In genomic region chr3:73536952-73537351, GRCh38 we compare ENCODE assay signal across 11 cellular contexts.
"Had no signal": no experiment of that assay in that cellular context is flagged by ENCODE, and none has a peak within 500 bp of the region (broad histone marks: within the 10 kb centered on the region; RNA-seq: fewer than 3 reads in every experiment).

No MANE protein-coding gene starts in this region.

- H3K4me1 ChIP-seq: prostate gland had no signal

- ATAC-seq: stimulated activated naive B cell treated with anti-CD40 and anti-IgM and Interleukin-4, amounts not matched to agents 10 μg/mL and 1 μg/mL and 100 μg/mL, for 72 hours had no signal

- H3K4me1 Mint-ChIP-seq: activated naive CD4-positive, alpha-beta T cell treated with anti-CD3 and anti-CD28 coated beads, Interleukin-2, amount 50 U/mL, for 24 hours; naive B cell; stimulated activated naive B cell treated with anti-CD40 and anti-IgM and Interleukin-4, amounts not matched to agents 10 μg/mL and 1 μg/mL and 100 μg/mL, for 72 hours had no signal

- H3K27ac Mint-ChIP-seq: activated naive CD4-positive, alpha-beta T cell treated with anti-CD3 and anti-CD28 coated beads, Interleukin-2, amount 50 U/mL, for 24 hours; mesothelial cell of epicardium; naive B cell; stimulated activated naive B cell treated with anti-CD40 and anti-IgM and Interleukin-4, amounts not matched to agents 10 μg/mL and 1 μg/mL and 100 μg/mL, for 72 hours had no signal

- H3K36me3 ChIP-seq: ascending aorta, prostate gland, WERI-Rb-1 had no signal

- H3K4me3 Mint-ChIP-seq: activated naive CD4-positive, alpha-beta T cell treated with anti-CD3 and anti-CD28 coated beads, Interleukin-2, amount 50 U/mL, for 24 hours; mesothelial cell of epicardium; naive B cell; stimulated activated naive B cell treated with anti-CD40 and anti-IgM and Interleukin-4, amounts not matched to agents 10 μg/mL and 1 μg/mL and 100 μg/mL, for 72 hours had no signal

- DNase-seq: activated CD4-positive, alpha-beta T cell treated with anti-CD3 and anti-CD28 coated beads for 1 hour; activated gamma-delta T cell; cerebellar nuclear complex; cortex of kidney; naive B cell; stimulated activated naive B cell treated with anti-CD40 and anti-IgM and Interleukin-4, amounts not matched to agents 10 μg/mL and 1 μg/mL and 100 μg/mL, for 72 hours; WERI-Rb-1 had no signal

- H3K9me3 ChIP-seq: ascending aorta, prostate gland had no signal

- H3K9me3 Mint-ChIP-seq: activated naive CD4-positive, alpha-beta T cell treated with anti-CD3 and anti-CD28 coated beads, Interleukin-2, amount 50 U/mL, for 24 hours had no signal

- H3K4me3 ChIP-seq: ascending aorta, prostate gland had no signal

- H3K36me3 Mint-ChIP-seq: activated naive CD4-positive, alpha-beta T cell treated with anti-CD3 and anti-CD28 coated beads, Interleukin-2, amount 50 U/mL, for 24 hours; mesothelial cell of epicardium; naive B cell; stimulated activated naive B cell treated with anti-CD40 and anti-IgM and Interleukin-4, amounts not matched to agents 10 μg/mL and 1 μg/mL and 100 μg/mL, for 72 hours had no signal

- H3K27ac ChIP-seq: ascending aorta, WERI-Rb-1 had no signal

- H3K27me3 ChIP-seq: ascending aorta had no signal
